Comparison of ENCODE assay signal across 8 cellular contexts in the genomic region with DNA sequence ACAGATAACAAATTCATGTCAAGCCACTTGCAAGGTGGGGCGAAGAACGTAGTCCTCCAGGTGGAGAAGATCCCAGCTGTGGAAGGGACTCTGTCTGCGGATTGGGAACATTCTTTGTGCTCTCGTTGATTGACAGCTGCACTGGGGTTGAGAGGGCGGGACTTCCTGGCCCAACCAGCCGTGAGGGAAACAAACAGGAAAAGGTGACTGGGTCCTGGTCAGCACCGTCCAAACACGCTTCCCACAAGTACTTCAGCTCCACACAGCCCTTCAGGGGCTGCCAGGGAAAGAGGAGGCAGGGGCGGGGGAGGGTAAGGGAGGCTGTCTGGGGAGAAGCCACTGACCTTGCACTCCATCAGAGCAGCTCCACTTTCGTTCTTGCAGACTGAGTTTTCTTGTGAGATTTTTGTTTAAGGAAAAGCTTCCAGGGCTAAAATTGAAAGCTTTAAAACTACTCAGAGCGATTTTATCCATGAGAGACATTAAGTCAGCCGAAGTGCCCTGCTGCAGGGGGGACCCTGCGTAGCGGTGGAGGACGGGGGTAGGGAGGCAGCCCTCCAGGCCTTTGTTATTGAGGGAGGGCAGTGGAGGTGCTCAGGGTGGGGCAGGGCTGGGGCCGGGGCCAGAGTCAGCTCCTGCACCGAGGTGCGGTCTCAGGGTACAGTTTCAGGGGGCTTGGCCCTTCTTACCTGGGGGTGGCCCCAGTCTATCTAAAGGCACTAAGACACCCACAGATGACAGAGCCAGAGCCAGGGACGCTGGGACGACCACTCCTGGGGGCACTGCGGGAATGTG. TPM values are rescaled to one million over a fixed set of nuclear protein-coding genes. Genes with fewer than 3 reads are reported as not detected.
A peak's percentile ranks its signal among the peaks of the same experiment; 100 is the strongest.
DNase-seq lines count a peak whose midpoint lies in the region; ATAC-seq and TF ChIP-seq lines count a peak whose summit lies in the region.
"Had no signal": no experiment of that assay in that cellular context is flagged by ENCODE, and none has a peak within 500 bp of the region (broad histone marks: within the 10 kb centered on the region; RNA-seq: fewer than 3 reads in every experiment).

No MANE protein-coding gene starts in this region.

- CTCF ChIA-PET in SK-N-SH (lab: Yijun Ruan, JAX): interaction anchor here (0.8 to 4.9 kb wide), 3 partner anchors 22 to 107 kb away, joined by 3 to 30 read pairs (median 3); a partner anchor contains a TSS
- CTCF ChIA-PET in CD8-positive, alpha-beta memory T cell (lab: Charles Lee): interaction anchor here (0.6 to 0.8 kb wide), 2 partner anchors 20 to 66 kb away, joined by 3 read pairs; no protein-coding TSS in a partner anchor

- H2AFZ ChIP-seq in SK-N-SH (ENCODE audit: low read depth): 0 out of 2 replicates have a peak overlapping the region, but pooled peaks have one; percentile 46

- peaks cover 19 to 37% of the 10 kb centered on the region in 2 donors for H3K27me3 Mint-ChIP-seq in CD8-positive, alpha-beta memory T cell

- H3K36me3 ChIP-seq in HAP-1 (replicated peaks): no peaks in the 10 kb centered on the region
- no peaks in the 10 kb centered on the region for H3K36me3 ChIP-seq in SK-N-SH (replicated peaks in 1 of 2; ENCODE audit: control insufficient read depth in 1 of 2, insufficient read depth in 2 of 2, low read length in 1 of 2)
- no peaks in the 10 kb centered on the region for H3K36me3 ChIP-seq in heart left ventricle
- H3K36me3 ChIP-seq in subcutaneous abdominal adipose tissue (ENCODE audit: control insufficient read depth in 5 of 5, insufficient read depth in 5 of 5, low read length in 5 of 5): no peaks in the 10 kb centered on the region
- H3K36me3 ChIP-seq in CD8-positive, alpha-beta memory T cell (ENCODE audit: insufficient read depth, low read length): no peaks in the 10 kb centered on the region

- H3K27ac ChIP-seq in SK-N-SH (ENCODE audit: low read depth in 2 of 2, low read length in 1 of 2) (no peak overlapping the region), heart left ventricle (peak overlapping the region in 5 of 12 donors; percentile 21 to 43 (median 32)), subcutaneous abdominal adipose tissue (ENCODE audit: low read depth, low read length) (no peak overlapping the region)
- H3K27ac ChIP-seq in CD8-positive, alpha-beta memory T cell (ENCODE audit: low read depth, low read length): no peak overlapping the region

- intact Hi-C loops in heart left ventricle (cut with DNase I): no loop called here

- H3K9me3 ChIP-seq in HAP-1: no peaks in the 10 kb centered on the region
- H3K9me3 ChIP-seq in SK-N-SH: no peaks in the 10 kb centered on the region
- peaks cover 0 to 14% (median 0%) of the 10 kb centered on the region in 12 donors for H3K9me3 ChIP-seq in heart left ventricle
- peaks cover 0 to 7% (median 3%) of the 10 kb centered on the region in 5 donors for H3K9me3 ChIP-seq in subcutaneous abdominal adipose tissue (ENCODE audit: control insufficient read depth in 5 of 5, low read length in 5 of 5)
- no peaks in the 10 kb centered on the region for H3K9me3 ChIP-seq in CD8-positive, alpha-beta memory T cell (ENCODE audit: low read length)

- POLR2A ChIA-PET in SK-N-SH (lab: Yijun Ruan, JAX): no interaction called here
- POLR2A ChIA-PET in CD8-positive, alpha-beta memory T cell (lab: Charles Lee): no interaction called here

- H3K9ac ChIP-seq in SK-N-SH (no peak overlapping the region), subcutaneous abdominal adipose tissue (ENCODE audit: low read length in 5 of 5) (no peak overlapping the region)

- no peaks in the 10 kb centered on the region for H4K20me1 ChIP-seq in SK-N-SH (ENCODE audit: insufficient read depth)

- H3K4me1 Mint-ChIP-seq in CD8-positive, alpha-beta memory T cell: no peaks in the 10 kb centered on the region

- peaks cover 0 to 4% (median 0%) of the 10 kb centered on the region in 5 donors for H3K9me3 Mint-ChIP-seq in CD8-positive, alpha-beta memory T cell

- H3K4me3 ChIP-seq in HAP-1 (no peak overlapping the region), SK-N-SH (ENCODE audit: low read depth in 2 of 2, low read length in 1 of 2) (no peak overlapping the region), heart left ventricle (peak overlapping the region in 5 of 12 donors; percentile 21 to 30 (median 27)), subcutaneous abdominal adipose tissue (ENCODE audit: low read depth in 1 of 5, low read length in 5 of 5) (peak overlapping the region; percentile 31 to 65 (median 53))
- no peak overlapping the region for H3K4me3 ChIP-seq in CD8-positive, alpha-beta memory T cell (ENCODE audit: low read length)

- H3K36me3 Mint-ChIP-seq in CD8-positive, alpha-beta memory T cell: no peaks in the 10 kb centered on the region

- H3K9me2 ChIP-seq in SK-N-SH: no peaks in the 10 kb centered on the region

- no peaks in the 10 kb centered on the region for H3K79me2 ChIP-seq in SK-N-SH (ENCODE audit: insufficient read depth)

- H3K4me3 Mint-ChIP-seq in CD8-positive, alpha-beta memory T cell: peak overlapping the region in 1 of 7 donors; percentile 63

- H3K4me2 ChIP-seq in SK-N-SH: no peak overlapping the region

- ATAC-seq in heart left ventricle (peak in 3 of 4 donors; percentile 51 to 78 (median 67)), HG02885 (IDR thresholded peaks at IDR 0.05; ENCODE audit: poor library complexity, unreplicated experiment) (no peak)

- TF ChIP-seq RAD21 in SK-N-SH (IDR thresholded peaks at IDR 0.05; ENCODE audit: low read length): no peak

- no peaks in the 10 kb centered on the region for H3F3A ChIP-seq in SK-N-SH (replicated peaks; ENCODE audit: insufficient read depth)

- H3K4me1 ChIP-seq in HAP-1 (no peaks in the 10 kb centered on the region), SK-N-SH (ENCODE audit: control insufficient read depth in 1 of 2, insufficient read depth in 2 of 2, low read depth in 1 of 2, low read length in 1 of 2) (peaks cover 0 to 3% of the 10 kb centered on the region in 2 experiments; a peak in 1 of 4 replicates), heart left ventricle (peaks cover 0 to 9% (median 2%) of the 10 kb centered on the region in 12 donors), subcutaneous abdominal adipose tissue (ENCODE audit: control insufficient read depth in 5 of 5, insufficient read depth in 5 of 5, low read length in 5 of 5) (no peaks in the 10 kb centered on the region)
- no peaks in the 10 kb centered on the region for H3K4me1 ChIP-seq in CD8-positive, alpha-beta memory T cell (ENCODE audit: insufficient read depth, low read length)

- 70% methylated on average over 14 of the region's 21 CpGs for WGBS in SK-N-SH (ENCODE audit: low lambda C conversion rate)
- 67 to 73% (median 71%) methylated on average over 18 to 21 of the region's 21 CpGs for WGBS in heart left ventricle, 4 donors

- no peak for TF ChIP-seq POLR2A in heart left ventricle (IDR thresholded peaks at IDR 0.05)

- no peak for TF ChIP-seq CTCF in SK-N-SH (IDR thresholded peaks at IDR 0.05)
- no peak for TF ChIP-seq CTCF in heart left ventricle (IDR thresholded peaks at IDR 0.05)

- H3K27ac Mint-ChIP-seq in CD8-positive, alpha-beta memory T cell: peak overlapping the region in 2 of 8 donors; percentile 11 to 20

- in situ Hi-C loops in HAP-1 (cut with MboI; ENCODE audit: low sequenced_read_pairs): no loop called here

- DNase-seq in HAP-1 (ENCODE audit: low spot score in 2 of 2) (peak; percentile 38 to 71), SK-N-SH (peak; percentile 23), heart left ventricle (peak in 4 of 5 donors; percentile 36 to 63 (median 48)), NCI-H1417 treated with DMSO at 0.1 percent for 48 hours (lab: John Stamatoyannopoulos, UW) (no peak)
- DNase-seq in CD8-positive, alpha-beta memory T cell: no peak
- DNase-seq: NCI-H1694 had no signal

- no peaks in the 10 kb centered on the region for H3K27me3 ChIP-seq in HAP-1 (ENCODE audit: low read depth)
- 0 out of 2 replicates have a peak, but pooled peaks cover 9% of the 10 kb centered on the region for H3K27me3 ChIP-seq in SK-N-SH (ENCODE audit: insufficient read depth)
- no peaks in the 10 kb centered on the region for H3K27me3 ChIP-seq in heart left ventricle
- no peaks in the 10 kb centered on the region for H3K27me3 ChIP-seq in subcutaneous abdominal adipose tissue (ENCODE audit: control insufficient read depth in 5 of 5, insufficient read depth in 4 of 5, low read length in 5 of 5)
- no peaks in the 10 kb centered on the region for H3K27me3 ChIP-seq in CD8-positive, alpha-beta memory T cell (ENCODE audit: insufficient read depth, low read length, poor library complexity, severe bottlenecking)

- TF ChIP-seq EP300 in SK-N-SH (IDR thresholded peaks at IDR 0.05; ENCODE audit: borderline replicate concordance in 1 of 2, low read depth in 1 of 2, low read length in 1 of 2): no peak

TF ChIP-seq in SK-N-SH, 30 proteins besides CTCF, POLR2A, EP300 and RAD21:
- TF ChIP-seq FOSL2 (IDR thresholded peaks at IDR 0.05; ENCODE audit: borderline replicate concordance, low read depth) (no peak), GABPA (IDR thresholded peaks at IDR 0.05; ENCODE audit: low read depth) (0 out of 2 replicates have a peak, but pooled peaks have one; percentile 22), ELF1 (IDR thresholded peaks at IDR 0.05) (no peak)
- TF ChIP-seq, protein P1, sequence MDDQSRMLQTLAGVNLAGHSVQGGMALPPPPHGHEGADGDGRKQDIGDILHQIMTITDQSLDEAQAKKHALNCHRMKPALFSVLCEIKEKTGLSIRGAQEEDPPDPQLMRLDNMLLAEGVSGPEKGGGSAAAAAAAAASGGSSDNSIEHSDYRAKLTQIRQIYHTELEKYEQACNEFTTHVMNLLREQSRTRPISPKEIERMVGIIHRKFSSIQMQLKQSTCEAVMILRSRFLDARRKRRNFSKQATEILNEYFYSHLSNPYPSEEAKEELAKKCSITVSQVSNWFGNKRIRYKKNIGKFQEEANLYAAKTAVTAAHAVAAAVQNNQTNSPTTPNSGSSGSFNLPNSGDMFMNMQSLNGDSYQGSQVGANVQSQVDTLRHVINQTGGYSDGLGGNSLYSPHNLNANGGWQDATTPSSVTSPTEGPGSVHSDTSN (IDR thresholded peaks at IDR 0.05): peak; percentile 79
TF ChIP-seq in SK-N-SH: peak in this region for 2.

RNA-seq across cellular contexts. Expression of a gene that starts 21.6 kb away (rescaled TPM):
- polyA plus RNA-seq in SK-N-SH (2012; rRNA removed) (not detected in 2 replicates), heart left ventricle (1 to 10 TPM in 1 of 2 donors, under 1 TPM in 1; 0.53 to 1.1 TPM)
- polyA plus RNA-seq in SK-N-SH (2012; cell fraction: cytosol; rRNA removed): not detected in 2 replicates
- polyA plus RNA-seq in SK-N-SH (2012; cell fraction: nucleus; rRNA removed): 0.01 TPM in 1 of 2 replicates, not detected in the other
- 1 to 10 TPM in 4 of 9 donors, under 1 TPM in 5; 0.39 to 1.7 (median 0.97) TPM for total RNA-seq in heart left ventricle
- not detected for total RNA-seq in CD8-positive, alpha-beta memory T cell
- 0.13 TPM for polyA plus RNA-seq in CD8-positive, alpha-beta memory T cell

Comparison
In these comparisons a context has a peak if more than half of its experiments do, and no peak if none do; other contexts are left out.
1. DNase-seq: peak in HAP-1 (2 of 2), SK-N-SH (single experiment) and heart left ventricle (4 of 5); none in CD8-positive, alpha-beta memory T cell (0 of 5) and NCI-H1417 treated with DMSO at 0.1 percent for 48 hours (single experiment).
2. H3K4me3 ChIP-seq: peak in subcutaneous abdominal adipose tissue (5 of 5); none in HAP-1 (single experiment), SK-N-SH (0 of 2) and CD8-positive, alpha-beta memory T cell (single experiment).